ENCODE assay signal across 8 cellular contexts in the genomic region with DNA sequence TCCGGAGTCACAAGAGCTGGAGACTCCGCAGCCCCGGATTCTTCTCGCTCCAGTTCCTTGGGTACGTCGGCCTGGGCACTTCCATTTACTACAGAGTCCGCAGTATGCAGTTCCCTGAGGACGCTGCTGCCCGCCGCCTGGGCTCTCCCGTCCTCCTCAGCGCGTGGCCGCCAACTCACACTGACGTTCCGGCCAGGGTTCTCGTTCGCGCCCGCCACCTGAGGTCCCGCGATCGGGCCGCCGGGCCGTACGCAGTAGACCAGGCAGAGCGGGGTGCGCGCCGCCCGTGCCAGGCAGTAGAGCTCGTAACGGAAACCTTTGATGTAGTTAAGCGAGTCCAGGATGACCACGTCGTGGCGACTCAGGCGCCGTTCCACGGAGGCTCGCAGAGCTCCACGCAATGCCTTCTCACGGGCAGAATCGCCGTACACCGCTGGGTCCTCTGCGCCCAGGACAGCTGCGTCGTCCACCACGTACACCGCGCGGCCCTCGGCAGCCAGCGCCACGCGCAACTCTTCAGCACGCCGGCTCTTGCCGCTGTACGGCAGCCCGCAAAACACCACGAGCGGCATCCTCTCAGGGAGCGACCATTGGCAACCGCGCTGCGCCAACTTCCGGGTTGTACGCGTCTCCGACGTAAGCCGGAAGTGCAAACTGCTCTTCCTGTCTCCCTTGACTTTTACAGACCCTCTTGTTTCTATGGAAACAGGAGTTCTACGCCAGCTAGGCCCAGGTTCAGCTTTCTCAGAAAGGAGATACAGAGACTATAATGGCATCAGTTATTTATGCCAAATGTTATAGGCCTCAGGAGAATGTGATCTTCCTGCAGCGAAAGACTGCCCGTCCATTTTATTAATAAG. TPM values are rescaled to one million over a fixed set of nuclear protein-coding genes. Genes with fewer than 3 reads are reported as not detected.
DNase-seq lines count a peak whose midpoint lies in the region; ATAC-seq and TF ChIP-seq lines count a peak whose summit lies in the region.

A gene with protein sequence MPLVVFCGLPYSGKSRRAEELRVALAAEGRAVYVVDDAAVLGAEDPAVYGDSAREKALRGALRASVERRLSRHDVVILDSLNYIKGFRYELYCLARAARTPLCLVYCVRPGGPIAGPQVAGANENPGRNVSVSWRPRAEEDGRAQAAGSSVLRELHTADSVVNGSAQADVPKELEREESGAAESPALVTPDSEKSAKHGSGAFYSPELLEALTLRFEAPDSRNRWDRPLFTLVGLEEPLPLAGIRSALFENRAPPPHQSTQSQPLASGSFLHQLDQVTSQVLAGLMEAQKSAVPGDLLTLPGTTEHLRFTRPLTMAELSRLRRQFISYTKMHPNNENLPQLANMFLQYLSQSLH (minus strand): TSS at position 621 of the 860 bp plus-strand sequence. CDS start 49 bp downstream, at position 572.

- H3K4me3 ChIP-seq in right cardiac atrium (ENCODE audit: low read length) (peak within 1 kb of the TSS; percentile 55), vagina (peak within 1 kb of the TSS; percentile 60 to 84)

- H3K9me3 ChIP-seq in right cardiac atrium (ENCODE audit: control insufficient read depth, low read length) (no peaks in the 10 kb centered on the region), vagina (no peaks in the 10 kb centered on the region)

- ATAC-seq in GM18502 (IDR thresholded peaks at IDR 0.05; ENCODE audit: poor library complexity, unreplicated experiment), result peak; percentile 91
- peak; percentile 64 for ATAC-seq in HG02970 (IDR thresholded peaks at IDR 0.05; ENCODE audit: low FRiP score, unreplicated experiment)
- peak; percentile 95 to 97 for ATAC-seq in right cardiac atrium

- intact Hi-C loops in T-helper 2 cell treated with Interferon-gamma antibody and Interleukin-4, amounts not matched to agents 100 ng/mL and 5 ng/mL, for 36 hours (cut with micrococcal nuclease), result loop anchor here (1.0 kb wide), 3 partner anchors 23 to 333 kb away; a partner anchor contains a TSS
- intact Hi-C loops in right cardiac atrium (cut with DNase I), result no loop called here
- intact Hi-C loops in vagina (cut with DNase I), result no loop called here

- H3K27ac ChIP-seq in right cardiac atrium (ENCODE audit: low read length) (peak within 1 kb of the TSS; percentile 78), vagina (peak within 1 kb of the TSS; percentile 54)

- no peak for TF ChIP-seq CTCF in vagina (IDR thresholded peaks at IDR 0.05)

- no peaks in the 10 kb centered on the region for H3K36me3 ChIP-seq in vagina

- TF ChIP-seq POLR2A in vagina (IDR thresholded peaks at IDR 0.05), result peak in 1 of 2 donors; percentile 19

- no peaks in the 10 kb centered on the region for H3K27me3 ChIP-seq in right cardiac atrium (ENCODE audit: control insufficient read depth, insufficient read depth)
- H3K27me3 ChIP-seq in vagina, result no peaks in the 10 kb centered on the region

- 2% methylated on average over 78 of the region's 78 CpGs for WGBS in right cardiac atrium

- H3K4me1 ChIP-seq in right cardiac atrium (ENCODE audit: control insufficient read depth, insufficient read depth, low read length), result peaks cover 5% of the 10 kb centered on the region
- H3K4me1 ChIP-seq in vagina, result peaks cover 30% of the 10 kb centered on the region

- peak; percentile 27 for DNase-seq in NCI-H187 treated with DMSO at 0.1 percent for 48 hours (lab: John Stamatoyannopoulos, UW)
- peak in 57 of 58 donors; percentile 30 to 92 (median 79) for DNase-seq in anterior cingulate cortex (lab: John Stamatoyannopoulos, UW)
- peak; percentile 93 to 96 (median 95) for DNase-seq in right cardiac atrium
- DNase-seq in putamen (ENCODE audit: low spot score), result peak; percentile 90
- DNase-seq in vagina (ENCODE audit: extremely low spot score in 2 of 2), result no peak

RNA-seq across cellular contexts. Expression of the gene that starts here (rescaled TPM):
- total RNA-seq in T-helper 2 cell treated with Interferon-gamma antibody and Interleukin-4, amounts not matched to agents 100 ng/mL and 5 ng/mL, for 36 hours, result 13.2 and 16.0 TPM in 2 replicates
- total RNA-seq in right cardiac atrium (1 to 10 TPM; 3.5 to 5.4 (median 3.9) TPM), vagina (13.8 TPM)
- 4.4 TPM for polyA plus RNA-seq in right cardiac atrium

Comparison
In these comparisons a context has a peak if more than half of its experiments do, and no peak if none do; other contexts are left out.
1. DNase-seq: peak in NCI-H187 treated with DMSO at 0.1 percent for 48 hours (single experiment), anterior cingulate cortex (57 of 58), right cardiac atrium (3 of 3) and putamen (single experiment); none in vagina (0 of 2).
2. Peak in every context shown above with its lines, with median percentiles within 50 percentile points of each other: ATAC-seq.